Comparison of ENCODE assay signal across 10 cellular contexts in the genomic region with DNA sequence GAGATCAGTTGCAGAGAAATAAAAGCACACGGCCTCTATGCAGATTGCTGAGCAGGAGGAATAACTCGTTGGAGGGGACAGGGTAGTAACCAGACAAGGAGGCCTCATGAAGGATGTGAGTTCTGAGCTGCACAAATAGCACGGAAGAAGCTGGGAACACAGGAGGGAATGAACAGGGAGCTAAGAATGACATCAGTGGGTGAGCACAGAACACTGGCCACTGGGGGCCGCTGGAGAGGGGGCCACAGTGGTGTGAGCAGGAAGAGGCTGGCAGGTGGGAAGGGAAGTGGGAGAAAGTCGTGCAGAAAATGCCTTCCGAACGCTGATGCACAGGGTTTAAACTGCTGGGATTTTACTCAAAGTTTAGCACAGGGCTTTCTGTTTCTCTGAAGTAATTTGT.
DNase-seq lines count a peak whose midpoint lies in the region; ATAC-seq and TF ChIP-seq lines count a peak whose summit lies in the region.
"Had no signal": no experiment of that assay in that cellular context is flagged by ENCODE, and none has a peak within 500 bp of the region (broad histone marks: within the 10 kb centered on the region; RNA-seq: fewer than 3 reads in every experiment).

No MANE protein-coding gene starts in this region.

- intact Hi-C loops in left lung (cut with DNase I), result no loop called here

- WGBS in GM23248 (ENCODE audit: low coverage in 1 of 2, low lambda C conversion rate in 2 of 2, missing lambda C conversion rate in 2 of 2), 2 experiments, result 71 to 74% methylated on average over 7 of the region's 7 CpGs

- H3K36me3 ChIP-seq in GM23248 (ENCODE audit: low read depth), result no peaks in the 10 kb centered on the region
- H3K36me3 ChIP-seq in left lung, result peaks cover 0 to 67% of the 10 kb centered on the region in 2 donors

- H3K4me1 ChIP-seq in GM23248 (ENCODE audit: insufficient read depth), result no peaks in the 10 kb centered on the region
- no peaks in the 10 kb centered on the region for H3K4me1 ChIP-seq in left lung

- H3K79me2 ChIP-seq in GM23248 (ENCODE audit: insufficient read depth), result no peaks in the 10 kb centered on the region

- DNase-seq in AG20443 (ENCODE audit: low spot score) (peak; percentile 37), GM23248 (peak; percentile 36), SW480 (ENCODE audit: low spot score) (peak; percentile 3), hepatic stellate cell (ENCODE audit: low spot score) (peak; percentile 28), left lung (no peak), NCI-H2107 treated with DMSO at 0.1 percent for 48 hours (lab: John Stamatoyannopoulos, UW; ENCODE audit: unreplicated experiment) (no peak)
- DNase-seq: activated CD4-positive, CD25-positive, alpha-beta regulatory T cell treated with anti-CD3 and anti-CD28 coated beads, Interleukin-2, amount 50 U/mL, for 72 hours; NCI-H1092 treated with DMSO at 0.1 percent for 48 hours had no signal

- 0 out of 2 replicates have a peak, but pooled peaks cover 4% of the 10 kb centered on the region for H4K20me1 ChIP-seq in GM23248 (ENCODE audit: insufficient read depth)

- H3K9me3 ChIP-seq in GM23248 (ENCODE audit: low read depth) (no peaks in the 10 kb centered on the region), left lung (no peaks in the 10 kb centered on the region)

- H3K27ac ChIP-seq in GM23248 (no peak overlapping the region), left lung (no peak overlapping the region)

- no peak overlapping the region for H2AFZ ChIP-seq in GM23248

- H3K9ac ChIP-seq in GM23248, result no peak overlapping the region

- H3K4me3 ChIP-seq in GM23248, result no peak overlapping the region
- H3K4me3 ChIP-seq in left lung, result no peak overlapping the region

- H3F3A ChIP-seq in GM23248 (ENCODE audit: insufficient read depth), result no peaks in the 10 kb centered on the region

- in situ Hi-C loops in GM23248 (cut with MboI), result no loop called here

- TF ChIP-seq CTCF in left lung (IDR thresholded peaks at IDR 0.05), result no peak

- H3K4me2 ChIP-seq in GM23248 (ENCODE audit: unreplicated experiment), result no peak overlapping the region

- ATAC-seq in GM19035 (IDR thresholded peaks at IDR 0.05; ENCODE audit: unreplicated experiment), result no peak
- no peak for ATAC-seq in GM19328 (IDR thresholded peaks at IDR 0.05; ENCODE audit: unreplicated experiment)
- ATAC-seq in left lung, result no peak

- no peaks in the 10 kb centered on the region for H3K27me3 ChIP-seq in GM23248 (replicated peaks; ENCODE audit: insufficient read depth)
- no peaks in the 10 kb centered on the region for H3K27me3 ChIP-seq in left lung

- H3K9me2 ChIP-seq in GM23248 (ENCODE audit: insufficient read depth), result no peaks in the 10 kb centered on the region

Comparison
In these comparisons a context has a peak if more than half of its experiments do, and no peak if none do; other contexts are left out.
1. DNase-seq: peak in AG20443 (single experiment), GM23248 (single experiment), SW480 (single experiment) and hepatic stellate cell (single experiment); none in left lung (0 of 2) and NCI-H2107 treated with DMSO at 0.1 percent for 48 hours (single experiment).